Comparison of ENCODE assay signal across 18 cellular contexts in the genomic region with DNA sequence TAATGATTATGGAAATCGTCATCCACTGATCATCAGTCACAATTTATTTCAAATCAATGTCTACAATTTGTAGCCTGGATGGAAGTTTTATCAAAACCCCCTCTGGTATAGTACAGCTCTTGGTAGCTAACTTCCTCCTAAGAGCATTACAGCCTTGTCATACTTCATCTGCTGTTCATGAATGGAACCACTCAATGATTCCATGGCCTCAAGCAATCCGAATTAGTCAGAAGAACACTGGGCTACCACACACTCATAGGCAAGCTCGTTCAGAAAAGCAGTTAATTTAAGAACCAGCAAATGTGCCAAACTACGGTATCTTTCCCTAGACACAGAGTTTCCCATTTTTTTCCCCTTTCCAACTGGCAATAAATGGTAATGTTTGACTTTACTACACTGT.
A peak's percentile ranks its signal among the peaks of the same experiment; 100 is the strongest.
DNase-seq lines count a peak whose midpoint lies in the region; TF ChIP-seq lines count a peak whose summit lies in the region.
"Had no signal": no experiment of that assay in that cellular context is flagged by ENCODE, and none has a peak within 500 bp of the region (broad histone marks: within the 10 kb centered on the region; RNA-seq: fewer than 3 reads in every experiment).

No MANE protein-coding gene starts in this region.

- H3K4me1 Mint-ChIP-seq in MCF 10A (ENCODE audit: insufficient read depth, unreplicated experiment) = peaks cover 13% of the 10 kb centered on the region

- peak; percentile 7 for DNase-seq in MCF 10A (ENCODE audit: unreplicated experiment)
- DNase-seq in breast epithelium (ENCODE audit: low spot score in 2 of 2) = no peak
- DNase-seq in RWPE1 (ENCODE audit: low spot score) = peak; percentile 26
- peak; percentile 74 for DNase-seq in epithelial cell of prostate (ENCODE audit: low read depth, low spot score)
- peak; percentile 2 for DNase-seq in renal cortical epithelial cell (ENCODE audit: low read depth)
- DNase-seq in NCI-H1694 treated with DMSO at 0.1 percent for 48 hours (lab: John Stamatoyannopoulos, UW) = no peak
- DNase-seq in coronary artery (ENCODE audit: low spot score) = no peak
- no peak for DNase-seq in HT-29 (ENCODE audit: low spot score)
- DNase-seq: C1 segment of cervical spinal cord, COR-L47, KBM-7, MG63, NCI-H1105 treated with DMSO at 0.1 percent for 48 hours, NCI-H187 treated with DMSO at 0.1 percent for 48 hours, NCI-H446 treated with DMSO at 0.1 percent for 48 hours, NCI-H774, SIG-M5 had no signal

- no peak overlapping the region for H3K27ac Mint-ChIP-seq in MCF 10A (ENCODE audit: low read depth, unreplicated experiment)

- CTCF ChIA-PET in MCF 10A (lab: Yijun Ruan, JAX) (no interaction called here), RWPE1 (lab: Yijun Ruan, JAX) (no interaction called here)

- H3K27me3 ChIP-seq in breast epithelium = no peaks in the 10 kb centered on the region
- H3K27me3 ChIP-seq: MG63 had no signal

- no peaks in the 10 kb centered on the region for H3K9me3 ChIP-seq in breast epithelium
- H3K9me3 ChIP-seq: MG63 had no signal

- POLR2A ChIA-PET in MCF 10A (lab: Yijun Ruan, JAX) = no interaction called here
- POLR2A ChIA-PET in RWPE1 (lab: Yijun Ruan, JAX; ENCODE audit: low non-redundant PET) = no interaction called here

- no peak overlapping the region for H3K4me3 Mint-ChIP-seq in MCF 10A (ENCODE audit: unreplicated experiment)

- H3K36me3 ChIP-seq in breast epithelium = no peaks in the 10 kb centered on the region
- H3K36me3 ChIP-seq: MG63 had no signal

- H3K4me3 ChIP-seq in breast epithelium = no peak overlapping the region
- H3K4me3 ChIP-seq in coronary artery = no peak overlapping the region
- H3K4me3 ChIP-seq: MG63 had no signal

- H3K27ac ChIP-seq in breast epithelium (no peak overlapping the region), RWPE1 (no peak overlapping the region), epithelial cell of prostate (peak overlapping the region; percentile 19), coronary artery (no peak overlapping the region)
- H3K27ac ChIP-seq: HL-60 had no signal

- no peak for TF ChIP-seq CTCF in MCF 10A (IDR thresholded peaks at IDR 0.05; ENCODE audit: unreplicated experiment)
- TF ChIP-seq CTCF in breast epithelium (IDR thresholded peaks at IDR 0.05) = no peak
- no peak for TF ChIP-seq CTCF in RWPE1 (conservative IDR thresholded peaks at IDR 0.05; ENCODE audit: low read depth)
- TF ChIP-seq CTCF in coronary artery (IDR thresholded peaks at IDR 0.05) = no peak

- no peak for TF ChIP-seq POLR2A in breast epithelium (IDR thresholded peaks at IDR 0.05)

- no peaks in the 10 kb centered on the region for H3K27me3 Mint-ChIP-seq in MCF 10A (ENCODE audit: insufficient read depth, unreplicated experiment)

- H3K9me3 Mint-ChIP-seq in MCF 10A (ENCODE audit: unreplicated experiment) = no peaks in the 10 kb centered on the region

- H3K4me1 ChIP-seq in breast epithelium = no peaks in the 10 kb centered on the region

- no TSS peak for BruUV-seq in MCF 10A (replicated peaks; lab: Mats Ljungman, UMichigan)

- H3K36me3 Mint-ChIP-seq in MCF 10A (ENCODE audit: insufficient read depth, unreplicated experiment) = peaks cover 7% of the 10 kb centered on the region

- intact Hi-C loops in MCF 10A (cut with micrococcal nuclease) (no loop called here), breast epithelium (cut with DNase I; ENCODE audit: low total_unique reads) (no loop called here)

Comparison
In these comparisons a context has a peak if more than half of its experiments do, and no peak if none do; other contexts are left out.
1. DNase-seq: peak in MCF 10A (single experiment), RWPE1 (single experiment), epithelial cell of prostate (single experiment) and renal cortical epithelial cell (single experiment); none in breast epithelium (0 of 2), NCI-H1694 treated with DMSO at 0.1 percent for 48 hours (single experiment), coronary artery (single experiment) and HT-29 (single experiment).